2 cellular contexts compared by ENCODE assay signal in the genomic region with DNA sequence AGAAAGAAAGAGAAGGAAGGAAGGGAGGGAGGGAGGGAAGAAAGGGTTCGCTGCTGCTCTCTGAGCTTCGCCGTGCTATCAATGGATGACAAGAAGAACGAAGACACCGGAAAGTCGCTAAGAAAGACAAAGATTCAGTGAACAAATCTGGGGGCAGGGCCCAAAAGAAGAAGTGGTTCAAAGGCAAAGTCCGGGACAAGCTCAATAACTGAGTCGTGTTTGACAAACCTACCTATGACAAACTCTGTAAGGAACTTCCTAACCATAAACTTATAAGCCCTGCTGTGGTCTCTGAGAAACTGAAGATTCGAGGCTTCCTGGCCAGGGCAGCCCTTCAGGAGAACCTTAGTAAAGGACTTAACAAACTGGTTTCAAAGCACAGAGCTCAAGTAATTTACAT.
TF ChIP-seq lines count a peak whose summit lies in the region.

No MANE protein-coding gene starts in this region.

TF ChIP-seq in IMR-90, 13 proteins besides CTCF, POLR2A, EP300 and RAD21:
- TF ChIP-seq MXI1 (IDR thresholded peaks at IDR 0.05; ENCODE audit: borderline replicate concordance, low read depth, low read length) (no peak), MAFK (IDR thresholded peaks at IDR 0.05; ENCODE audit: low read depth, low read length) (no peak), FOS (IDR thresholded peaks at IDR 0.05; ENCODE audit: low read depth, low read length) (no peak), RCOR1 (IDR thresholded peaks at IDR 0.05; ENCODE audit: insufficient replicate concordance, low read length) (no peak), MAZ (IDR thresholded peaks at IDR 0.05; ENCODE audit: borderline replicate concordance, low read depth, low read length) (no peak), RFX5 (IDR thresholded peaks at IDR 0.05; ENCODE audit: low read depth, low read length) (no peak), SMC3 (IDR thresholded peaks at IDR 0.05; ENCODE audit: low read depth, low read length) (no peak), CHD1 (IDR thresholded peaks at IDR 0.05; ENCODE audit: low read depth, low read length) (no peak), NFE2L2 (IDR thresholded peaks at IDR 0.05; ENCODE audit: low read depth, low read length) (no peak), BHLHE40 (IDR thresholded peaks at IDR 0.05; ENCODE audit: low read depth, low read length) (no peak), CEBPB (IDR thresholded peaks at IDR 0.05; ENCODE audit: low read depth, low read length) (no peak)
- TF ChIP-seq, protein P1, sequence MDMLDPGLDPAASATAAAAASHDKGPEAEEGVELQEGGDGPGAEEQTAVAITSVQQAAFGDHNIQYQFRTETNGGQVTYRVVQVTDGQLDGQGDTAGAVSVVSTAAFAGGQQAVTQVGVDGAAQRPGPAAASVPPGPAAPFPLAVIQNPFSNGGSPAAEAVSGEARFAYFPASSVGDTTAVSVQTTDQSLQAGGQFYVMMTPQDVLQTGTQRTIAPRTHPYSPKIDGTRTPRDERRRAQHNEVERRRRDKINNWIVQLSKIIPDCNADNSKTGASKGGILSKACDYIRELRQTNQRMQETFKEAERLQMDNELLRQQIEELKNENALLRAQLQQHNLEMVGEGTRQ (IDR thresholded peaks at IDR 0.05; ENCODE audit: low read depth, low read length): no peak
- TF ChIP-seq, protein P2, sequence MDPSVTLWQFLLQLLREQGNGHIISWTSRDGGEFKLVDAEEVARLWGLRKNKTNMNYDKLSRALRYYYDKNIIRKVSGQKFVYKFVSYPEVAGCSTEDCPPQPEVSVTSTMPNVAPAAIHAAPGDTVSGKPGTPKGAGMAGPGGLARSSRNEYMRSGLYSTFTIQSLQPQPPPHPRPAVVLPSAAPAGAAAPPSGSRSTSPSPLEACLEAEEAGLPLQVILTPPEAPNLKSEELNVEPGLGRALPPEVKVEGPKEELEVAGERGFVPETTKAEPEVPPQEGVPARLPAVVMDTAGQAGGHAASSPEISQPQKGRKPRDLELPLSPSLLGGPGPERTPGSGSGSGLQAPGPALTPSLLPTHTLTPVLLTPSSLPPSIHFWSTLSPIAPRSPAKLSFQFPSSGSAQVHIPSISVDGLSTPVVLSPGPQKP (IDR thresholded peaks at IDR 0.05; ENCODE audit: borderline replicate concordance, low read depth, low read length): no peak

TF ChIP-seq in GM12878, 131 proteins besides CTCF, POLR2A, EP300 and RAD21:
- no peak for TF ChIP-seq BACH1 (IDR thresholded peaks at IDR 0.05; ENCODE audit: borderline replicate concordance)
- no peak for TF ChIP-seq SMAD1 (IDR thresholded peaks at IDR 0.05; ENCODE audit: low read depth, partially characterized antibody)
- TF ChIP-seq TARDBP (IDR thresholded peaks at IDR 0.05; ENCODE audit: borderline replicate concordance): no peak
- TF ChIP-seq SPI1 (IDR thresholded peaks at IDR 0.05; ENCODE audit: borderline replicate concordance, insufficient read depth, low read depth, low read length): peak; percentile 46; the same call in 1 of the 2 replicates
- no peak for TF ChIP-seq MYB (IDR thresholded peaks at IDR 0.05; ENCODE audit: borderline replicate concordance, low read depth, low read length)
- TF ChIP-seq IKZF2 (IDR thresholded peaks at IDR 0.05): no peak
